Comparison of ENCODE assay signal across 8 cellular contexts in the genomic region with DNA sequence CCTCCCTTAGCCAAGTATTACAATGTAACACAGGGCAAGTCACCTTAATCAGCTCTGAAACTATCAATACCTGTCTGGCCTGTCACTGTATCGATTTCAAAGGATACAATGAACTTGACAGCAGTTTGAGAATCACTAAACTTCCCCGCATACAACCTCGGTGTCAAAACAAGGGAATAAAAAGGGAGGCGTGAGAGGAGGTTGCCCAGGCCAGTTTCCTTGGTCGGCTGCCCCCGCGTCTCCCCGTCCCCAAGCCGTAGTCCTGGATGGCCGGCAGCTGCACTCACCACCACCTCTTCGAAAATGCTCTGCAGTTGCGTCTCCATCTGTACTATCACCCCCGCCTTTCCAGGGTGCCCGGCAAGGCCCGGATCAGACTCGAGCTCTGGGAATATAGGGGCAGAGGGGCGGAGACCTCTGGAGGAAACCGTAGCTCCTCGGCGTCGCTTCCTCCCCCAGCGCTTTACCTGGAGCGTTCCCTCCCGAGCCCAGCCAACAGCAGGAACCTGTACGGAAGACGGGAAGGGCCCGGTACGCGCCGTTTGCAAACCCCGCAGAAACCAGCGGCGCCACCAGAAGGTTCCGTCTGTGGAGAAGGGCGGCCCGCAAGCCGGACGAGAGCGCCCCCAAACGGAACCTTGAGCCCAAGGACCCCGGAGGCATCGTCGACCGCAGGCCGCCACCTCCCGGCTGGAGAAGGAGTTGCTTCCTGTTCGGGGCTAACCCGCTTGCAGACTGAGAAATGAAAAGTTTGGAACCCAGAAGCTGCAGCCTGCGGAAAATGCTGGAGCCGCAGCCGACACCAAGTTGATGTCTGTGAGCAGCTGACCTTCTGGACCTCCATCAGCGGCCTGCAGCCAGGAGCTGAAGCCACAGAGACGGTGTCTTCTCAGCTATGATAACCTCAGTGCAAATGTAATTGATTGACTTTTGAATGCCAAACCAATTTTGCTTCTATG. TPM values are rescaled to one million over a fixed set of nuclear protein-coding genes. Genes with fewer than 3 reads are reported as not detected.
A peak's percentile ranks its signal among the peaks of the same experiment; 100 is the strongest.
DNase-seq lines count a peak whose midpoint lies in the region; ATAC-seq and TF ChIP-seq lines count a peak whose summit lies in the region.

A gene with protein sequence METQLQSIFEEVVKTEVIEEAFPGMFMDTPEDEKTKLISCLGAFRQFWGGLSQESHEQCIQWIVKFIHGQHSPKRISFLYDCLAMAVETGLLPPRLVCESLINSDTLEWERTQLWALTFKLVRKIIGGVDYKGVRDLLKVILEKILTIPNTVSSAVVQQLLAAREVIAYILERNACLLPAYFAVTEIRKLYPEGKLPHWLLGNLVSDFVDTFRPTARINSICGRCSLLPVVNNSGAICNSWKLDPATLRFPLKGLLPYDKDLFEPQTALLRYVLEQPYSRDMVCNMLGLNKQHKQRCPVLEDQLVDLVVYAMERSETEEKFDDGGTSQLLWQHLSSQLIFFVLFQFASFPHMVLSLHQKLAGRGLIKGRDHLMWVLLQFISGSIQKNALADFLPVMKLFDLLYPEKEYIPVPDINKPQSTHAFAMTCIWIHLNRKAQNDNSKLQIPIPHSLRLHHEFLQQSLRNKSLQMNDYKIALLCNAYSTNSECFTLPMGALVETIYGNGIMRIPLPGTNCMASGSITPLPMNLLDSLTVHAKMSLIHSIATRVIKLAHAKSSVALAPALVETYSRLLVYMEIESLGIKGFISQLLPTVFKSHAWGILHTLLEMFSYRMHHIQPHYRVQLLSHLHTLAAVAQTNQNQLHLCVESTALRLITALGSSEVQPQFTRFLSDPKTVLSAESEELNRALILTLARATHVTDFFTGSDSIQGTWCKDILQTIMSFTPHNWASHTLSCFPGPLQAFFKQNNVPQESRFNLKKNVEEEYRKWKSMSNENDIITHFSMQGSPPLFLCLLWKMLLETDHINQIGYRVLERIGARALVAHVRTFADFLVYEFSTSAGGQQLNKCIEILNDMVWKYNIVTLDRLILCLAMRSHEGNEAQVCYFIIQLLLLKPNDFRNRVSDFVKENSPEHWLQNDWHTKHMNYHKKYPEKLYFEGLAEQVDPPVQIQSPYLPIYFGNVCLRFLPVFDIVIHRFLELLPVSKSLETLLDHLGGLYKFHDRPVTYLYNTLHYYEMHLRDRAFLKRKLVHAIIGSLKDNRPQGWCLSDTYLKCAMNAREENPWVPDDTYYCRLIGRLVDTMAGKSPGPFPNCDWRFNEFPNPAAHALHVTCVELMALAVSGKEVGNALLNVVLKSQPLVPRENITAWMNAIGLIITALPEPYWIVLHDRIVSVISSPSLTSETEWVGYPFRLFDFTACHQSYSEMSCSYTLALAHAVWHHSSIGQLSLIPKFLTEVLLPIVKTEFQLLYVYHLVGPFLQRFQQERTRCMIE (N-terminal part only) (minus strand): TSS at position 519 of the 959 bp plus-strand sequence. CDS start 193 bp downstream, at position 326.

- H3K4me3 ChIP-seq in AG09309 (ENCODE audit: control insufficient read depth, low read depth, low read length) (peak within 1 kb of the TSS; percentile 68), cardiac fibroblast (replicated peaks in 1 of 2; ENCODE audit: low read depth in 2 of 2, low read length in 2 of 2) (peak within 1 kb of the TSS; percentile 78 to 87)

- ATAC-seq in GM18909 (IDR thresholded peaks at IDR 0.05; ENCODE audit: poor library complexity, unreplicated experiment), result peak; percentile 97
- ATAC-seq in HG03175 (IDR thresholded peaks at IDR 0.05; ENCODE audit: unreplicated experiment), result peak; percentile 96
- peak; percentile 98 for ATAC-seq in WTC11

- H3K4me1 Mint-ChIP-seq in WTC11, result peaks cover 13% of the 10 kb centered on the region

- no peaks in the 10 kb centered on the region for H3K9me3 Mint-ChIP-seq in WTC11

- H3K27ac Mint-ChIP-seq in WTC11, result peak within 1 kb of the TSS; percentile 99

- TF ChIP-seq CTCF in AG09309 (IDR thresholded peaks at IDR 0.05; ENCODE audit: control insufficient read depth, insufficient read depth, low read depth, low read length, missing control alignments) (peak; percentile 99), WTC11 (IDR thresholded peaks at IDR 0.05) (peak; percentile 95), cardiac fibroblast (IDR thresholded peaks at IDR 0.05; ENCODE audit: low read depth, low read length) (peak; percentile 99)

- peaks cover 22% of the 10 kb centered on the region for H3K27me3 Mint-ChIP-seq in WTC11 (ENCODE audit: low read depth)

- POLR2A ChIA-PET in WTC11 (lab: Charles Lee), result interaction anchor here (0.6 to 1.4 kb wide), 4 partner anchors 11 to 323 kb away, joined by 3 to 4 read pairs (median 4); a partner anchor contains a TSS

- H3K36me3 Mint-ChIP-seq in WTC11, result peaks cover 3% of the 10 kb centered on the region; the same call in 1 of the 2 replicates

- DNase-seq in AG09309 (ENCODE audit: low read depth) (peak; percentile 77), NCI-H2227 treated with DMSO at 0.1 percent for 48 hours (lab: John Stamatoyannopoulos, UW) (peak; percentile 83), WTC11 (ENCODE audit: low spot score) (peak; percentile 98), cardiac fibroblast (ENCODE audit: low read depth in 2 of 2) (peak; percentile 96 to 97), iPS-NIHi7 (ENCODE audit: extremely low spot score) (peak; percentile 94), smooth muscle cell of the brain vasculature (ENCODE audit: low read depth, low spot score) (peak; percentile 91)

- H3K4me3 Mint-ChIP-seq in WTC11, result peak within 1 kb of the TSS; percentile 98

- CTCF ChIA-PET in WTC11 (lab: Charles Lee), result interaction anchor here (0.6 to 2.3 kb wide), 79 partner anchors 9 to 1032 kb away, joined by 3 to 57 read pairs (median 5); a partner anchor contains a TSS

TF ChIP-seq in WTC11, 78 proteins besides CTCF, POLR2A, EP300 and RAD21 (continues in another document):
- TF ChIP-seq, protein P1, sequence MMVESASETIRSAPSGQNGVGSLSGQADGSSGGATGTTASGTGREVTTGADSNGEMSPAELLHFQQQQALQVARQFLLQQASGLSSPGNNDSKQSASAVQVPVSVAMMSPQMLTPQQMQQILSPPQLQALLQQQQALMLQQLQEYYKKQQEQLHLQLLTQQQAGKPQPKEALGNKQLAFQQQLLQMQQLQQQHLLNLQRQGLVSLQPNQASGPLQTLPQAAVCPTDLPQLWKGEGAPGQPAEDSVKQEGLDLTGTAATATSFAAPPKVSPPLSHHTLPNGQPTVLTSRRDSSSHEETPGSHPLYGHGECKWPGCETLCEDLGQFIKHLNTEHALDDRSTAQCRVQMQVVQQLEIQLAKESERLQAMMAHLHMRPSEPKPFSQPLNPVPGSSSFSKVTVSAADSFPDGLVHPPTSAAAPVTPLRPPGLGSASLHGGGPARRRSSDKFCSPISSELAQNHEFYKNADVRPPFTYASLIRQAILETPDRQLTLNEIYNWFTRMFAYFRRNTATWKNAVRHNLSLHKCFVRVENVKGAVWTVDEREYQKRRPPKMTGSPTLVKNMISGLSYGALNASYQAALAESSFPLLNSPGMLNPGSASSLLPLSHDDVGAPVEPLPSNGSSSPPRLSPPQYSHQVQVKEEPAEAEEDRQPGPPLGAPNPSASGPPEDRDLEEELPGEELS (CRISPR knock-in tag; IDR thresholded peaks at IDR 0.05), result peak; percentile 75; the same call in 1 of the 2 replicates
- TF ChIP-seq ZBTB21 (CRISPR knock-in tag; IDR thresholded peaks at IDR 0.05; ENCODE audit: borderline replicate concordance) (peak; percentile 77), EMX1 (CRISPR knock-in tag; IDR thresholded peaks at IDR 0.05) (no peak; the same call in 1 of the 2 replicates), FOXK1 (CRISPR knock-in tag; IDR thresholded peaks at IDR 0.05) (peak; percentile 90), ZNF317 (CRISPR knock-in tag; IDR thresholded peaks at IDR 0.05; ENCODE audit: borderline replicate concordance, low read depth) (0 out of 2 replicates have a peak, but pooled peaks have one; percentile 56), CBFB (CRISPR knock-in tag; IDR thresholded peaks at IDR 0.05; ENCODE audit: low read depth) (peak; percentile 98), MXD4 (CRISPR knock-in tag; IDR thresholded peaks at IDR 0.05; ENCODE audit: borderline replicate concordance) (0 out of 2 replicates have a peak, but pooled peaks have one; percentile 19)
- TF ChIP-seq, protein P2, sequence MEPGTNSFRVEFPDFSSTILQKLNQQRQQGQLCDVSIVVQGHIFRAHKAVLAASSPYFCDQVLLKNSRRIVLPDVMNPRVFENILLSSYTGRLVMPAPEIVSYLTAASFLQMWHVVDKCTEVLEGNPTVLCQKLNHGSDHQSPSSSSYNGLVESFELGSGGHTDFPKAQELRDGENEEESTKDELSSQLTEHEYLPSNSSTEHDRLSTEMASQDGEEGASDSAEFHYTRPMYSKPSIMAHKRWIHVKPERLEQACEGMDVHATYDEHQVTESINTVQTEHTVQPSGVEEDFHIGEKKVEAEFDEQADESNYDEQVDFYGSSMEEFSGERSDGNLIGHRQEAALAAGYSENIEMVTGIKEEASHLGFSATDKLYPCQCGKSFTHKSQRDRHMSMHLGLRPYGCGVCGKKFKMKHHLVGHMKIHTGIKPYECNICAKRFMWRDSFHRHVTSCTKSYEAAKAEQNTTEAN (CRISPR knock-in tag; IDR thresholded peaks at IDR 0.05), result no peak; the same call in 1 of the 2 replicates
- TF ChIP-seq, protein P3, sequence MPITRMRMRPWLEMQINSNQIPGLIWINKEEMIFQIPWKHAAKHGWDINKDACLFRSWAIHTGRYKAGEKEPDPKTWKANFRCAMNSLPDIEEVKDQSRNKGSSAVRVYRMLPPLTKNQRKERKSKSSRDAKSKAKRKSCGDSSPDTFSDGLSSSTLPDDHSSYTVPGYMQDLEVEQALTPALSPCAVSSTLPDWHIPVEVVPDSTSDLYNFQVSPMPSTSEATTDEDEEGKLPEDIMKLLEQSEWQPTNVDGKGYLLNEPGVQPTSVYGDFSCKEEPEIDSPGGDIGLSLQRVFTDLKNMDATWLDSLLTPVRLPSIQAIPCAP (CRISPR knock-in tag; IDR thresholded peaks at IDR 0.05), result peak; percentile 58; the same call in 1 of the 2 replicates
- TF ChIP-seq, protein P4, sequence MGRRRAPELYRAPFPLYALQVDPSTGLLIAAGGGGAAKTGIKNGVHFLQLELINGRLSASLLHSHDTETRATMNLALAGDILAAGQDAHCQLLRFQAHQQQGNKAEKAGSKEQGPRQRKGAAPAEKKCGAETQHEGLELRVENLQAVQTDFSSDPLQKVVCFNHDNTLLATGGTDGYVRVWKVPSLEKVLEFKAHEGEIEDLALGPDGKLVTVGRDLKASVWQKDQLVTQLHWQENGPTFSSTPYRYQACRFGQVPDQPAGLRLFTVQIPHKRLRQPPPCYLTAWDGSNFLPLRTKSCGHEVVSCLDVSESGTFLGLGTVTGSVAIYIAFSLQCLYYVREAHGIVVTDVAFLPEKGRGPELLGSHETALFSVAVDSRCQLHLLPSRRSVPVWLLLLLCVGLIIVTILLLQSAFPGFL (CRISPR knock-in tag; IDR thresholded peaks at IDR 0.05; ENCODE audit: borderline replicate concordance), result 0 out of 2 replicates have a peak, but pooled peaks have one; percentile 84

RNA-seq across cellular contexts. Expression of the gene that starts here (rescaled TPM):
- total RNA-seq in WTC11 (2021), result 18.0 to 19.0 TPM (median 18.3 TPM) in 3 replicates

Comparison
In these comparisons a context has a peak if more than half of its experiments do, and no peak if none do; other contexts are left out.
1. Peak in every context shown above with its lines: DNase-seq, ATAC-seq and H3K4me3 ChIP-seq.